23 cellular contexts compared by ENCODE assay signal in the genomic region with DNA sequence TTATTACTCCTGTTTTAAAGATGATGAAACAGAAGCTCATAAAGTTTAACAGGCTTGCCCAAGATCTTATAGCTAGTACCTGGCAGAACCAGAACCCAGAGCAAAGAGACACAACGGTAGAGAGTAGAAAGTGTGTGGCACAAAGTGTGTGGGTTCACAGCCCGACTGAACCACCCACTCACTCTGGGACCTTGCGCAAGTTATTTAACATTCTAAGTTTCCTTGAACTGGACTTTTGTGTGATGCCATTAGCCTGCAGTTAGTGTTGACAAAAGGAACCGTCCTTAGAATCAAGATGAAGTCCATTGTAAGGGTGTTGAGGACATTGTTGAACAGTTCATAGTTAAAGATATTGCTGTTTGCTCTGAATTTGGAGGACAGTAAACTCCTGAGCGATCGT.
"Had no signal": no experiment of that assay in that cellular context is flagged by ENCODE, and none has a peak within 500 bp of the region (broad histone marks: within the 10 kb centered on the region; RNA-seq: fewer than 3 reads in every experiment).

No MANE protein-coding gene starts in this region.

- ATAC-seq: Panc1, PC-3 had no signal

- DNase-seq: Kasumi-1; MM.1S; NCI-H1092 treated with DMSO at 0.1 percent for 48 hours; NCI-H1436; NCI-H187; NCI-H2029; NCI-H2081 treated with DMSO at 0.1 percent for 48 hours; NCI-H2171; NCI-H226; NCI-H446; NCI-H510A; NCI-H524 treated with DMSO at 0.1 percent for 48 hours; NCI-H69; NCI-H774; NK-92 treated with Interleukin-12 subunit alpha and Interleukin-12 subunit beta, amount 100 ng/mL, for 24 hours; PC-3; SHP77; SK-N-SH had no signal

- H3K27ac ChIP-seq: HL-60, KMS-11, RWPE1 had no signal

- H3K9ac ChIP-seq: KMS-11, SK-N-SH had no signal

- FAIRE-seq: HTR-8/SVneo had no signal

- H3K9me3 ChIP-seq: SK-N-SH had no signal

- H3K4me2 ChIP-seq: KMS-11, SK-N-SH had no signal
